Comparison of ENCODE assay signal across 24 cellular contexts in genomic region chr10:88299787-88300186, GRCh38.
"Had no signal": no experiment of that assay in that cellular context is flagged by ENCODE, and none has a peak within 500 bp of the region (broad histone marks: within the 10 kb centered on the region; RNA-seq: fewer than 3 reads in every experiment).

No MANE protein-coding gene starts in this region.

- DNase-seq: activated CD4-positive, alpha-beta memory T cell treated with anti-CD3 and anti-CD28 coated beads, Interleukin-2, amount 10 ng/mL, durations not matched to agents 7 days and 5 days; activated CD4-positive, alpha-beta T cell treated with anti-CD3 and anti-CD28 coated beads, Interleukin-2, amount 10 ng/mL, durations not matched to agents 7 days and 5 days; activated CD4-positive, CD25-positive, alpha-beta regulatory T cell; activated gamma-delta T cell; activated naive CD4-positive, alpha-beta T cell treated with anti-CD3 and anti-CD28 coated beads, Interleukin-2, amount 10 ng/mL, durations not matched to agents 7 days and 5 days; activated naive CD8-positive, alpha-beta T cell treated with anti-CD3 and anti-CD28 coated beads, Interleukin-2, amount 10 ng/mL, durations not matched to agents 7 days and 5 days; activated T-cell treated with anti-CD3 and anti-CD28 coated beads for 4 hours; activated T-cell treated with anti-CD3 and anti-CD28 coated beads, Interleukin-2, amount 50 U/mL, for 48 hours; adrenal gland; anterior cingulate cortex; central memory CD4-positive, alpha-beta T cell; MM.1S; NCI-H1105 treated with DMSO at 0.1 percent for 48 hours; NCI-H1436 treated with DMSO at 0.1 percent for 48 hours; NCI-H187; NCI-H2081; NCI-H510A treated with DMSO at 0.1 percent for 48 hours; NCI-H69; PC-9; SIG-M5; T-cell had no signal

- H3K27ac Mint-ChIP-seq: activated CD4-positive, alpha-beta memory T cell treated with anti-CD3 and anti-CD28 coated beads, Interleukin-2, amount 10 ng/mL, durations not matched to agents 7 days and 5 days; activated CD4-positive, alpha-beta T cell treated with anti-CD3 and anti-CD28 coated beads, Interleukin-2, amount 10 ng/mL, durations not matched to agents 7 days and 5 days; activated naive CD4-positive, alpha-beta T cell treated with anti-CD3 and anti-CD28 coated beads, Interleukin-2, amount 10 ng/mL, durations not matched to agents 7 days and 5 days; activated naive CD8-positive, alpha-beta T cell treated with anti-CD3 and anti-CD28 coated beads, Interleukin-2, amount 10 ng/mL, durations not matched to agents 7 days and 5 days; activated T-helper 17 cell treated with anti-CD3 and anti-CD28 coated beads, Interleukin-2, amount 50 U/mL, for 72 hours; T-cell had no signal

- H3K4me3 Mint-ChIP-seq: activated CD4-positive, alpha-beta memory T cell treated with anti-CD3 and anti-CD28 coated beads, Interleukin-2, amount 10 ng/mL, durations not matched to agents 7 days and 5 days; activated CD4-positive, alpha-beta T cell treated with anti-CD3 and anti-CD28 coated beads, Interleukin-2, amount 10 ng/mL, durations not matched to agents 7 days and 5 days; activated naive CD4-positive, alpha-beta T cell treated with anti-CD3 and anti-CD28 coated beads, Interleukin-2, amount 10 ng/mL, durations not matched to agents 7 days and 5 days; activated naive CD8-positive, alpha-beta T cell treated with anti-CD3 and anti-CD28 coated beads, Interleukin-2, amount 10 ng/mL, durations not matched to agents 7 days and 5 days; activated T-helper 17 cell treated with anti-CD3 and anti-CD28 coated beads, Interleukin-2, amount 50 U/mL, for 72 hours; T-cell had no signal

- H3K36me3 ChIP-seq: adrenal gland had no signal

- ATAC-seq: activated T-helper 17 cell treated with anti-CD3 and anti-CD28 coated beads, Interleukin-2, amount 50 U/mL, for 72 hours; T-cell had no signal

- H3K9me3 Mint-ChIP-seq: activated naive CD4-positive, alpha-beta T cell treated with anti-CD3 and anti-CD28 coated beads, Interleukin-2, amount 10 ng/mL, durations not matched to agents 7 days and 5 days; activated T-helper 17 cell treated with anti-CD3 and anti-CD28 coated beads, Interleukin-2, amount 50 U/mL, for 72 hours; T-cell had no signal

- H3K27me3 Mint-ChIP-seq: activated CD4-positive, alpha-beta T cell treated with anti-CD3 and anti-CD28 coated beads, Interleukin-2, amount 10 ng/mL, durations not matched to agents 7 days and 5 days; activated naive CD8-positive, alpha-beta T cell treated with anti-CD3 and anti-CD28 coated beads, Interleukin-2, amount 10 ng/mL, durations not matched to agents 7 days and 5 days; activated T-helper 17 cell treated with anti-CD3 and anti-CD28 coated beads, Interleukin-2, amount 50 U/mL, for 72 hours; T-cell had no signal

- H3K27ac ChIP-seq: adrenal gland, KMS-11, PC-9, VCaP had no signal

- H3K9me3 ChIP-seq: adrenal gland had no signal

- H3K4me1 Mint-ChIP-seq: activated CD4-positive, alpha-beta memory T cell treated with anti-CD3 and anti-CD28 coated beads, Interleukin-2, amount 10 ng/mL, durations not matched to agents 7 days and 5 days; activated naive CD4-positive, alpha-beta T cell treated with anti-CD3 and anti-CD28 coated beads, Interleukin-2, amount 10 ng/mL, durations not matched to agents 7 days and 5 days; activated T-helper 17 cell treated with anti-CD3 and anti-CD28 coated beads, Interleukin-2, amount 50 U/mL, for 72 hours had no signal

- H3K36me3 Mint-ChIP-seq: activated naive CD4-positive, alpha-beta T cell treated with anti-CD3 and anti-CD28 coated beads, Interleukin-2, amount 10 ng/mL, durations not matched to agents 7 days and 5 days had no signal
